In genomic region chr13:44273991-44274810, GRCh38 we compare ENCODE assay signal across 8 cellular contexts.
DNase-seq lines count a peak whose midpoint lies in the region; ATAC-seq lines count a peak whose summit lies in the region.

No MANE protein-coding gene starts in this region.

- peaks cover 8% of the 10 kb centered on the region for H3K27me3 Mint-ChIP-seq in activated CD8-positive, alpha-beta memory T cell treated with anti-CD3 and anti-CD28 coated beads, Interleukin-2, amount 10 ng/mL, durations not matched to agents 7 days and 5 days
- peaks cover 22% of the 10 kb centered on the region for H3K27me3 Mint-ChIP-seq in central memory CD8-positive, alpha-beta T cell

- no peaks in the 10 kb centered on the region for H3K27me3 ChIP-seq in mucosa of rectum (ENCODE audit: control insufficient read depth in 2 of 2, insufficient read depth in 2 of 2, low read length in 2 of 2)

- no peaks in the 10 kb centered on the region for H3K9me3 ChIP-seq in mucosa of rectum (ENCODE audit: control insufficient read depth in 2 of 2, low read length in 2 of 2)

- CTCF ChIA-PET in activated CD8-positive, alpha-beta memory T cell treated with anti-CD3 and anti-CD28 coated beads, Interleukin-2, amount 10 ng/mL, durations not matched to agents 7 days and 5 days (lab: Charles Lee) = no interaction called here

- H3K4me3 ChIP-seq in mucosa of rectum (ENCODE audit: low read length in 2 of 2) = peak overlapping the region; percentile 44 to 63

- peaks cover 20% of the 10 kb centered on the region for H3K4me1 Mint-ChIP-seq in activated CD8-positive, alpha-beta memory T cell treated with anti-CD3 and anti-CD28 coated beads, Interleukin-2, amount 10 ng/mL, durations not matched to agents 7 days and 5 days
- H3K4me1 Mint-ChIP-seq in central memory CD8-positive, alpha-beta T cell = peaks cover 17% of the 10 kb centered on the region

- peak overlapping the region; percentile 59 for H3K4me3 Mint-ChIP-seq in activated CD8-positive, alpha-beta memory T cell treated with anti-CD3 and anti-CD28 coated beads, Interleukin-2, amount 10 ng/mL, durations not matched to agents 7 days and 5 days
- H3K4me3 Mint-ChIP-seq in central memory CD8-positive, alpha-beta T cell = peak overlapping the region; percentile 40

- peak; percentile 98 for ATAC-seq in activated CD8-positive, alpha-beta memory T cell treated with anti-CD3 and anti-CD28 coated beads, Interleukin-2, amount 10 ng/mL, durations not matched to agents 7 days and 5 days
- ATAC-seq in HG02852 (IDR thresholded peaks at IDR 0.05; ENCODE audit: unreplicated experiment) = peak; percentile 92
- ATAC-seq in central memory CD8-positive, alpha-beta T cell (replicated peaks; ENCODE audit: extremely low read depth, poor library complexity, severe bottlenecking) = peak; percentile 97

- H3K36me3 ChIP-seq in mucosa of rectum (ENCODE audit: control insufficient read depth in 2 of 2, insufficient read depth in 2 of 2, low read length in 2 of 2) = no peaks in the 10 kb centered on the region

- no peak for DNase-seq in activated CD8-positive, alpha-beta memory T cell treated with anti-CD3 and anti-CD28 coated beads, Interleukin-2, amount 10 ng/mL, durations not matched to agents 7 days and 5 days
- no peak for DNase-seq in activated CD8-positive, alpha-beta memory T cell treated with anti-CD3 and anti-CD28 coated beads, Interleukin-2, amount 50 U/mL, for 4 hours
- DNase-seq in RPMI7951 (ENCODE audit: low read depth) = peak; percentile 69
- peak in 1 of 2 donors; percentile 38 for DNase-seq in central memory CD8-positive, alpha-beta T cell (ENCODE audit: low spot score in 2 of 2)
- no peak for DNase-seq in HuH-7 (ENCODE audit: low spot score)
- no peak for DNase-seq in NCI-H146 treated with DMSO at 0.1 percent for 48 hours (lab: John Stamatoyannopoulos, UW; ENCODE audit: unreplicated experiment)

- H3K4me1 ChIP-seq in mucosa of rectum (ENCODE audit: control insufficient read depth in 2 of 2, insufficient read depth in 2 of 2, low read length in 2 of 2) = peaks cover 5 to 6% of the 10 kb centered on the region in 2 donors

- H3K36me3 Mint-ChIP-seq in activated CD8-positive, alpha-beta memory T cell treated with anti-CD3 and anti-CD28 coated beads, Interleukin-2, amount 10 ng/mL, durations not matched to agents 7 days and 5 days = peaks cover 12% of the 10 kb centered on the region
- peaks cover 2% of the 10 kb centered on the region for H3K36me3 Mint-ChIP-seq in central memory CD8-positive, alpha-beta T cell (ENCODE audit: insufficient read depth)

- peaks cover 5% of the 10 kb centered on the region for H3K9me3 Mint-ChIP-seq in activated CD8-positive, alpha-beta memory T cell treated with anti-CD3 and anti-CD28 coated beads, Interleukin-2, amount 10 ng/mL, durations not matched to agents 7 days and 5 days (ENCODE audit: low read depth)
- H3K9me3 Mint-ChIP-seq in central memory CD8-positive, alpha-beta T cell = no peaks in the 10 kb centered on the region

- H3K9ac ChIP-seq in mucosa of rectum (ENCODE audit: low read depth in 1 of 2, low read length in 2 of 2) = peak overlapping the region; percentile 33 to 42

- H3K27ac ChIP-seq in mucosa of rectum (ENCODE audit: low read depth in 2 of 2, low read length in 2 of 2) = peak overlapping the region; percentile 67 to 70

- peak overlapping the region; percentile 79 for H3K27ac Mint-ChIP-seq in activated CD8-positive, alpha-beta memory T cell treated with anti-CD3 and anti-CD28 coated beads, Interleukin-2, amount 10 ng/mL, durations not matched to agents 7 days and 5 days
- H3K27ac Mint-ChIP-seq in central memory CD8-positive, alpha-beta T cell (ENCODE audit: low read depth) = peak overlapping the region; percentile 88
